Comparison of ENCODE assay signal across 11 cellular contexts in the genomic region with DNA sequence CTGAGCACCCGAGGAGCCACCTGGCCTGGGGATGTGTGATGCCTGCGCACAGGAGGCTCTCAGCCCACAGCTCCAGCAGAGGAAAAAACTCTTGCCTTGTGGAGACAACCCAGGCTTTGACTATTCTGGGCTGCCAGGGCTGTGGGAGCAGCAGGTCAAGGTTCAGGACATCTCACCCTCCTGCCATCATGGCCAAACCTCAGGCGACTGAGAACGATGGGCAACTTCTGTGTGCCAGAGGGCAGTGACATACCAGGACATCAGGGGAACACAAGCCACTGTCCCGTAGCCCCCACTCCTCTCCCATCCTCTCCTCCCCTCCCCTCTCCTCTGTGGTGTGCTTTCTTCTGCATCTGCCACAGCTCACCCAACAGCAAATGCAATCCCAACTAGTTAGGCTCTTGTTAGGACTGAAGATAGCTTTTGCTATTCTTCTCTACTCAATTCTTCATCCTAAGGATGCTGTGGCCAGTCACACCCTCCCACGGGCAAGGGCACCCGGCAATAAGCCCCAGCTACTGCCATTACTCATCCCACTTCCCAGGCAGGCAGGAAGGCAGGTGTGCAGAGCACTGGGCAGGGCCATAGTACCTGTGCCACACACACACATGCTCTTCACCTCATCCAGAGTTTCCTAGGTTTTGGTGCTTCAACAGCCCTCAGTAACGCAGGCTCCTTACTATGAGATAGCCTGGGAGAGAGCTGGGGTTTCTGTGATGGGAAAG. TPM values are rescaled to one million over a fixed set of nuclear protein-coding genes. Genes with fewer than 3 reads are reported as not detected.
DNase-seq lines count a peak whose midpoint lies in the region; ATAC-seq and TF ChIP-seq lines count a peak whose summit lies in the region.
"Had no signal": no experiment of that assay in that cellular context is flagged by ENCODE, and none has a peak within 500 bp of the region (broad histone marks: within the 10 kb centered on the region; RNA-seq: fewer than 3 reads in every experiment).

No MANE protein-coding gene starts in this region.

- intact Hi-C loops in activated CD4-positive, alpha-beta T cell treated with anti-CD3 and anti-CD28 coated beads, Interleukin-2, amount 10 ng/mL, durations not matched to agents 24 days and 14 days (cut with micrococcal nuclease) = no loop called here
- intact Hi-C loops in right cardiac atrium (cut with DNase I) = no loop called here

- no peaks in the 10 kb centered on the region for H3K27me3 ChIP-seq in right cardiac atrium (ENCODE audit: control insufficient read depth, insufficient read depth)
- H3K27me3 ChIP-seq in BE2C = no peaks in the 10 kb centered on the region
- H3K27me3 ChIP-seq in MG63 = no peaks in the 10 kb centered on the region

- H3K4me1 Mint-ChIP-seq in activated CD4-positive, alpha-beta T cell treated with anti-CD3 and anti-CD28 coated beads, Interleukin-2, amount 10 ng/mL, durations not matched to agents 24 days and 14 days = peaks cover 51% of the 10 kb centered on the region
- H3K4me1 Mint-ChIP-seq in WTC11 = peaks cover 13% of the 10 kb centered on the region
- H3K4me1 Mint-ChIP-seq in stimulated activated naive CD8-positive, alpha-beta T cell treated with anti-CD3 and anti-CD28 coated beads, Interleukin-15, Interleukin-2, amounts not matched to agents 100 ng/mL and 50 ng/mL, for 24 hours (ENCODE audit: low read depth) = peaks cover 80% of the 10 kb centered on the region

- H3K9me3 ChIP-seq in right cardiac atrium (ENCODE audit: control insufficient read depth, low read length) = no peaks in the 10 kb centered on the region
- no peaks in the 10 kb centered on the region for H3K9me3 ChIP-seq in BE2C
- H3K9me3 ChIP-seq in MG63 = no peaks in the 10 kb centered on the region
- H3K9me3 ChIP-seq: SK-N-SH had no signal

- DNase-seq in activated CD4-positive, alpha-beta T cell treated with anti-CD3 and anti-CD28 coated beads, Interleukin-2, amount 10 ng/mL, durations not matched to agents 24 days and 14 days = no peak
- no peak for DNase-seq in activated CD4-positive, alpha-beta T cell treated with anti-CD3 and anti-CD28 coated beads, Interleukin-2, amount 50 U/mL, for 1 hour
- DNase-seq in WTC11 (ENCODE audit: low spot score) (no peak), right cardiac atrium (peak in 1 of 3 donors; percentile 30), BE2C (no peak), MG63 (no peak)
- DNase-seq: NCI-H2107, SK-N-SH had no signal

- H3K4me3 Mint-ChIP-seq in activated CD4-positive, alpha-beta T cell treated with anti-CD3 and anti-CD28 coated beads, Interleukin-2, amount 10 ng/mL, durations not matched to agents 24 days and 14 days = no peak overlapping the region
- no peak overlapping the region for H3K4me3 Mint-ChIP-seq in WTC11
- H3K4me3 Mint-ChIP-seq in stimulated activated naive CD8-positive, alpha-beta T cell treated with anti-CD3 and anti-CD28 coated beads, Interleukin-15, Interleukin-2, amounts not matched to agents 100 ng/mL and 50 ng/mL, for 24 hours = no peak overlapping the region

- H3K27ac Mint-ChIP-seq in activated CD4-positive, alpha-beta T cell treated with anti-CD3 and anti-CD28 coated beads, Interleukin-2, amount 10 ng/mL, durations not matched to agents 24 days and 14 days = peak overlapping the region; percentile 31
- peak overlapping the region; percentile 62 for H3K27ac Mint-ChIP-seq in WTC11
- H3K27ac Mint-ChIP-seq in stimulated activated naive CD8-positive, alpha-beta T cell treated with anti-CD3 and anti-CD28 coated beads, Interleukin-15, Interleukin-2, amounts not matched to agents 100 ng/mL and 50 ng/mL, for 24 hours = peak overlapping the region; percentile 66

- 70% methylated on average over 8 of the region's 8 CpGs for WGBS in right cardiac atrium

- H3K27ac ChIP-seq in right cardiac atrium (ENCODE audit: low read length) = peak overlapping the region; percentile 88
- H3K27ac ChIP-seq: HL-60 had no signal

- no peaks in the 10 kb centered on the region for H3K36me3 ChIP-seq in BE2C
- peaks cover 9% of the 10 kb centered on the region for H3K36me3 ChIP-seq in MG63

- H3K27me3 Mint-ChIP-seq in activated CD4-positive, alpha-beta T cell treated with anti-CD3 and anti-CD28 coated beads, Interleukin-2, amount 10 ng/mL, durations not matched to agents 24 days and 14 days = no peaks in the 10 kb centered on the region
- H3K27me3 Mint-ChIP-seq in WTC11 (ENCODE audit: low read depth) = no peaks in the 10 kb centered on the region
- no peaks in the 10 kb centered on the region for H3K27me3 Mint-ChIP-seq in stimulated activated naive CD8-positive, alpha-beta T cell treated with anti-CD3 and anti-CD28 coated beads, Interleukin-15, Interleukin-2, amounts not matched to agents 100 ng/mL and 50 ng/mL, for 24 hours

- no peaks in the 10 kb centered on the region for H3K9me3 Mint-ChIP-seq in activated CD4-positive, alpha-beta T cell treated with anti-CD3 and anti-CD28 coated beads, Interleukin-2, amount 10 ng/mL, durations not matched to agents 24 days and 14 days
- H3K9me3 Mint-ChIP-seq in WTC11 = no peaks in the 10 kb centered on the region
- H3K9me3 Mint-ChIP-seq in stimulated activated naive CD8-positive, alpha-beta T cell treated with anti-CD3 and anti-CD28 coated beads, Interleukin-15, Interleukin-2, amounts not matched to agents 100 ng/mL and 50 ng/mL, for 24 hours = no peaks in the 10 kb centered on the region

- CTCF ChIA-PET in WTC11 (lab: Charles Lee) = interaction anchor here (1.0 to 2.5 kb wide), 6 partner anchors 15 to 86 kb away, joined by 3 to 12 read pairs (median 4); no protein-coding TSS in a partner anchor

- TF ChIP-seq CTCF in WTC11 (IDR thresholded peaks at IDR 0.05) = no peak
- no peak for TF ChIP-seq CTCF in BE2C (IDR thresholded peaks at IDR 0.05; ENCODE audit: low read depth, low read length)

- ATAC-seq in WTC11 = no peak
- ATAC-seq in right cardiac atrium = no peak
- no peak for ATAC-seq in HG03521 (IDR thresholded peaks at IDR 0.05; ENCODE audit: unreplicated experiment)

- H3K4me3 ChIP-seq in right cardiac atrium (ENCODE audit: low read length) = no peak overlapping the region
- no peak overlapping the region for H3K4me3 ChIP-seq in BE2C (ENCODE audit: low read depth, low read length)
- no peak overlapping the region for H3K4me3 ChIP-seq in MG63

- H3K4me1 ChIP-seq in right cardiac atrium (ENCODE audit: control insufficient read depth, insufficient read depth, low read length) = peaks cover 83% of the 10 kb centered on the region
- H3K4me1 ChIP-seq in BE2C = peaks cover 23% of the 10 kb centered on the region

- no peaks in the 10 kb centered on the region for H3K36me3 Mint-ChIP-seq in activated CD4-positive, alpha-beta T cell treated with anti-CD3 and anti-CD28 coated beads, Interleukin-2, amount 10 ng/mL, durations not matched to agents 24 days and 14 days (ENCODE audit: low read depth)
- H3K36me3 Mint-ChIP-seq in WTC11 = no peaks in the 10 kb centered on the region
- H3K36me3 Mint-ChIP-seq in stimulated activated naive CD8-positive, alpha-beta T cell treated with anti-CD3 and anti-CD28 coated beads, Interleukin-15, Interleukin-2, amounts not matched to agents 100 ng/mL and 50 ng/mL, for 24 hours (ENCODE audit: low read depth) = peaks cover 4% of the 10 kb centered on the region

- POLR2A ChIA-PET in WTC11 (lab: Charles Lee) = no interaction called here

TF ChIP-seq in WTC11, 78 proteins besides CTCF, POLR2A, EP300 and RAD21 (continues in another document):
- TF ChIP-seq, protein P1, sequence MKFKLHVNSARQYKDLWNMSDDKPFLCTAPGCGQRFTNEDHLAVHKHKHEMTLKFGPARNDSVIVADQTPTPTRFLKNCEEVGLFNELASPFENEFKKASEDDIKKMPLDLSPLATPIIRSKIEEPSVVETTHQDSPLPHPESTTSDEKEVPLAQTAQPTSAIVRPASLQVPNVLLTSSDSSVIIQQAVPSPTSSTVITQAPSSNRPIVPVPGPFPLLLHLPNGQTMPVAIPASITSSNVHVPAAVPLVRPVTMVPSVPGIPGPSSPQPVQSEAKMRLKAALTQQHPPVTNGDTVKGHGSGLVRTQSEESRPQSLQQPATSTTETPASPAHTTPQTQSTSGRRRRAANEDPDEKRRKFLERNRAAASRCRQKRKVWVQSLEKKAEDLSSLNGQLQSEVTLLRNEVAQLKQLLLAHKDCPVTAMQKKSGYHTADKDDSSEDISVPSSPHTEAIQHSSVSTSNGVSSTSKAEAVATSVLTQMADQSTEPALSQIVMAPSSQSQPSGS (CRISPR knock-in tag; IDR thresholded peaks at IDR 0.05; ENCODE audit: borderline replicate concordance, low read depth) = no peak
- TF ChIP-seq SOX15 (CRISPR knock-in tag; IDR thresholded peaks at IDR 0.05) (no peak), TCF7 (CRISPR knock-in tag; IDR thresholded peaks at IDR 0.05; ENCODE audit: low read depth) (no peak), SP1 (CRISPR knock-in tag; conservative IDR thresholded peaks at IDR 0.05) (no peak), NR1H2 (CRISPR knock-in tag; IDR thresholded peaks at IDR 0.05) (no peak), ZNF423 (CRISPR knock-in tag; IDR thresholded peaks at IDR 0.05) (no peak), CREB1 (CRISPR knock-in tag; IDR thresholded peaks at IDR 0.05) (no peak)

RNA-seq across cellular contexts. Expression of a gene that starts 16.8 kb away (rescaled TPM):
- total RNA-seq in activated CD4-positive, alpha-beta T cell treated with anti-CD3 and anti-CD28 coated beads, Interleukin-2, amount 10 ng/mL, durations not matched to agents 24 days and 14 days = 25.5 and 27.8 TPM in 2 replicates
- total RNA-seq in WTC11 (2021) = 11.6 to 17.3 TPM (median 13.1 TPM) in 3 replicates
- 10 to 100 TPM; 12.6 to 19.0 (median 14.0) TPM for total RNA-seq in right cardiac atrium
- 9.3 TPM for polyA plus RNA-seq in right cardiac atrium
- 25.9 TPM for polyA plus RNA-seq in BE2C (2012; ENCODE audit: insufficient read depth, insufficient read length, low read depth)
- 12.2 and 22.1 TPM in 2 replicates for total RNA-seq in MG63 (2014; rRNA removed; shearing (Covaris generic); ENCODE audit: low replicate concordance)

RNA-seq across cellular contexts. Expression of a gene that starts 38.3 kb away (rescaled TPM):
- total RNA-seq in activated CD4-positive, alpha-beta T cell treated with anti-CD3 and anti-CD28 coated beads, Interleukin-2, amount 10 ng/mL, durations not matched to agents 24 days and 14 days = 170 and 173 TPM in 2 replicates
- 345 to 423 TPM (median 410 TPM) in 3 replicates for total RNA-seq in WTC11 (2021)
- 100 to 1,000 TPM; 204 to 236 (median 213) TPM for total RNA-seq in right cardiac atrium
- polyA plus RNA-seq in right cardiac atrium = 285 TPM
- 511 TPM for polyA plus RNA-seq in BE2C (2012; ENCODE audit: insufficient read depth, insufficient read length, low read depth)
- total RNA-seq in MG63 (2014; rRNA removed; shearing (Covaris generic); ENCODE audit: low replicate concordance) = 291 and 381 TPM in 2 replicates

RNA-seq across cellular contexts. Expression of a gene that starts 52.6 kb away (rescaled TPM):
- 124 and 134 TPM in 2 replicates for total RNA-seq in activated CD4-positive, alpha-beta T cell treated with anti-CD3 and anti-CD28 coated beads, Interleukin-2, amount 10 ng/mL, durations not matched to agents 24 days and 14 days
- total RNA-seq in WTC11 (2021) (136 to 155 TPM (median 154 TPM) in 3 replicates), right cardiac atrium (10 to 100 TPM; 47.8 to 55.4 (median 52.2) TPM)
- 49.0 TPM for polyA plus RNA-seq in right cardiac atrium
- 231 TPM for polyA plus RNA-seq in BE2C (2012; ENCODE audit: insufficient read depth, insufficient read length, low read depth)
- 140 and 145 TPM in 2 replicates for total RNA-seq in MG63 (2014; rRNA removed; shearing (Covaris generic); ENCODE audit: low replicate concordance)
